8 cellular contexts compared by ENCODE assay signal in the genomic region with DNA sequence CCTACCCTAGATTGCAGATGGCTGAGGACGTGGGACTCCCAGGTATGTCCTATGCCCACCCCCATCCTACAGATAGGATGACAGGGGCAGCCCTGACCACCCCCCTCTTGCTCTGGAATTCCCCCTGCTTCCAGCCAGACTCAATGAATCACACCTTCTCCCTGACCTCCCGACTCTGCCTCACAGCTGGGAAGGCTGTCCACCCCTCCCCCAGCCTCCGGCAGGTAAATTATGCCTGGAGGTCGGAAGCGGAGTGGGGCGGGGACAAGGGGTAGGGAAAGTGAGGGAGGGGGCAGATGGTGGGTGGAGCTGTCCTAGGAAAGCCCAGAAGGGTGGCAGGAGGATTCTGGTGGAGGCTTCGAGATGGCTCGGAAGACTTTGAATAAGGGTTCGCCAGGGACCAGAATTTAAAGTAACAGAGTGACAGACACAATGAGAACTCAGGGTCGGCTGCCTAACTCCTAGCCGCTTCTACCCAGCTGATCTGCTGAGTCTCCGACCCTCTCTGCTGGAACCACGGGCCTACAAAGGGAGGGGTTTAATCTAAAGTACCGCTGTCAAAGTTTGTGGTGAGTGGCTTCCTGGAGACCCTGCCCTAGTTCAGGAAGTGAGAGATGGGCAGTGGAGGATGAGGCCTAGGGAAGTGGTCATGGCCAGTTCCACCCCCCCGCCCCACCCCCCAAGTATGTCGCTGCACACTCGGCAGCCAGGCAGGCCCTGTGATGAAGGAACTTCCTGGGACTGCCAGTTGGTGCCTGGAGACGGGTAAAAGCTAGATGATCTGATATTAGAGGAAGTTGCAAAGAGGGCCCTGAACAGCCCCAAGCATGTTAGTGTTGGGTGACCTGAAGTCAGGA. TPM values are rescaled to one million over a fixed set of nuclear protein-coding genes. Genes with fewer than 3 reads are reported as not detected.
DNase-seq lines count a peak whose midpoint lies in the region; ATAC-seq and TF ChIP-seq lines count a peak whose summit lies in the region.

No MANE protein-coding gene starts in this region.

- H3K9me3 ChIP-seq in Caco-2 (peaks cover 15% of the 10 kb centered on the region), mammary epithelial cell (replicated peaks; ENCODE audit: insufficient read depth, low read length) (no peaks in the 10 kb centered on the region), tibial nerve (peaks cover 0 to 9% (median under 1%) of the 10 kb centered on the region in 4 donors)

- intact Hi-C loops in Caco-2 (cut with micrococcal nuclease; ENCODE audit: unreplicated experiment) = no loop called here
- intact Hi-C loops in mammary epithelial cell (cut with micrococcal nuclease) = loop anchor here (1.0 to 5.0 kb wide), 2 partner anchors 12 to 36 kb away; no protein-coding TSS in a partner anchor

- TF ChIP-seq CTCF in Caco-2 (IDR thresholded peaks at IDR 0.05; ENCODE audit: insufficient read depth in 1 of 2, low read depth in 1 of 2, low read length in 1 of 2, severe bottlenecking in 1 of 2, unreplicated experiment in 1 of 2) (no peak), mammary epithelial cell (conservative IDR thresholded peaks at IDR 0.05 in 1 of 2, IDR thresholded peaks at IDR 0.05 in 1 of 2; ENCODE audit: extremely low read depth in 1 of 2, insufficient read depth in 1 of 2, low read depth in 1 of 2, low read length in 2 of 2) (no peak), tibial nerve (IDR thresholded peaks at IDR 0.05) (no peak)

- peak overlapping the region; percentile 83 for H3K4me3 Mint-ChIP-seq in Caco-2 (ENCODE audit: unreplicated experiment)

- peaks cover 64% of the 10 kb centered on the region for H3K4me1 Mint-ChIP-seq in Caco-2 (ENCODE audit: low read depth, unreplicated experiment)

- peaks cover 57% of the 10 kb centered on the region for H3K36me3 Mint-ChIP-seq in Caco-2 (ENCODE audit: insufficient read depth, unreplicated experiment)

- H3K36me3 ChIP-seq in Caco-2 (ENCODE audit: control insufficient read depth, insufficient read depth, low read length) (peaks cover 5% of the 10 kb centered on the region), mammary epithelial cell (ENCODE audit: insufficient read depth, low read length) (peaks cover 3% of the 10 kb centered on the region), tibial nerve (no peaks in the 10 kb centered on the region)

- H3K27me3 ChIP-seq in Caco-2 (replicated peaks; ENCODE audit: control insufficient read depth, insufficient read depth, low read length) (no peaks in the 10 kb centered on the region), mammary epithelial cell (ENCODE audit: insufficient read depth, low read length) (no peaks in the 10 kb centered on the region), tibial nerve (no peaks in the 10 kb centered on the region)

- 6% methylated on average over 13 of the region's 18 CpGs for WGBS in mammary epithelial cell (ENCODE audit: low coverage, missing lambda C conversion rate)
- 26 to 30% methylated on average over 18 of the region's 18 CpGs for WGBS in tibial nerve, 2 donors

- dilution Hi-C loops in mammary epithelial cell (cut with HindIII; ENCODE audit: low sequenced_read_pairs) = no loop called here

- ATAC-seq in GM21423 (IDR thresholded peaks at IDR 0.05; ENCODE audit: unreplicated experiment) = no peak

- H2AFZ ChIP-seq in mammary epithelial cell (ENCODE audit: low read depth, low read length) = no peak overlapping the region

- peak overlapping the region; percentile 86 for H3K27ac ChIP-seq in mammary epithelial cell (ENCODE audit: insufficient read depth, low read depth, low read length)
- peak overlapping the region; percentile 79 to 98 (median 91) for H3K27ac ChIP-seq in tibial nerve

- CTCF ChIA-PET in Caco-2 (lab: Charles Lee) = interaction anchor here (0.6 to 0.7 kb wide), 2 partner anchors 12 to 59 kb away, joined by 3 to 4 read pairs; no protein-coding TSS in a partner anchor
- CTCF ChIA-PET in mammary epithelial cell (lab: Charles Lee; ENCODE audit: low non-redundant PET) = no interaction called here

- peaks cover 12% of the 10 kb centered on the region for H3K9me3 Mint-ChIP-seq in Caco-2 (ENCODE audit: unreplicated experiment)

- POLR2A ChIA-PET in Caco-2 (lab: Charles Lee) = interaction anchor here (0.7 kb wide), 1 partner anchor 168 kb away, joined by 3 read pairs; the partner anchor contains the start of gene HSPA2

- DNase-seq in Caco-2 = peak; percentile 69 to 79
- DNase-seq in NOMO-1 treated with dmso at 0.1 percent for 144 hours (lab: John Stamatoyannopoulos, UW; ENCODE audit: unreplicated experiment) = peak; percentile 89
- peak; percentile 89 for DNase-seq in mammary epithelial cell
- DNase-seq in left kidney (ENCODE audit: low read depth, low spot score) = peak; percentile 93
- no peak for DNase-seq in tibial nerve (ENCODE audit: low spot score in 2 of 2)
- no peak for DNase-seq in ureter (ENCODE audit: low spot score)
- DNase-seq in NCI-H524 (lab: John Stamatoyannopoulos, UW) = no peak

- BruUV-seq in Caco-2 (replicated peaks; lab: Mats Ljungman, UMichigan) (no TSS peak), mammary epithelial cell (replicated peaks; lab: Mats Ljungman, UMichigan) (no TSS peak)

- H3K9ac ChIP-seq in mammary epithelial cell (ENCODE audit: insufficient read depth, low read length) = peak overlapping the region; percentile 79

- no peak for TF ChIP-seq POLR2A in tibial nerve (IDR thresholded peaks at IDR 0.05)

- H3K4me3 ChIP-seq in Caco-2 (ENCODE audit: low read depth, low read length) (no peak overlapping the region), mammary epithelial cell (replicated peaks in 1 of 3; ENCODE audit: insufficient read depth in 1 of 3, low read depth in 2 of 3, low read length in 3 of 3) (peak overlapping the region; percentile 23 to 39 (median 31)), tibial nerve (peak overlapping the region in 3 of 4 donors; percentile 1 to 30 (median 19))

- peak in 1 of 2 donors; percentile 7 for TF ChIP-seq EP300 in tibial nerve (IDR thresholded peaks at IDR 0.05)

- in situ Hi-C loops in mammary epithelial cell (cut with MboI; ENCODE audit: low sequenced_read_pairs in 2 of 2) = no loop called here

- H3K4me2 ChIP-seq in mammary epithelial cell (ENCODE audit: insufficient read depth, low read depth, low read length) = peak overlapping the region; percentile 73

- H3K4me1 ChIP-seq in Caco-2 (peaks cover 28% of the 10 kb centered on the region), mammary epithelial cell (ENCODE audit: insufficient read depth, low read length) (peaks cover 47% of the 10 kb centered on the region), tibial nerve (peaks cover 0 to 72% (median 49%) of the 10 kb centered on the region in 4 donors)

- H3K27me3 Mint-ChIP-seq in Caco-2 (ENCODE audit: insufficient read depth, unreplicated experiment) = no peaks in the 10 kb centered on the region

- H3K79me2 ChIP-seq in mammary epithelial cell (ENCODE audit: insufficient read depth, low read length) = peaks cover 95% of the 10 kb centered on the region

- H3K27ac Mint-ChIP-seq in Caco-2 (ENCODE audit: unreplicated experiment) = peak overlapping the region; percentile 42

- no peaks in the 10 kb centered on the region for H4K20me1 ChIP-seq in mammary epithelial cell (ENCODE audit: insufficient read depth, low read length)

RNA-seq across cellular contexts. Expression of gene PLEKHG3, which starts 4.2 kb away (rescaled TPM):
- total RNA-seq in Caco-2 (2022) = 85.9 and 90.8 TPM in 2 replicates
- total RNA-seq in mammary epithelial cell = 100 to 1,000 TPM in 1 of 2 donors, 10 to 100 TPM in 1; 47.8 to 137 TPM
- polyA plus RNA-seq in mammary epithelial cell = 68.7 TPM
- 80.7 TPM for polyA minus RNA-seq in mammary epithelial cell
- 10 to 100 TPM; 33.3 to 73.9 (median 63.1) TPM for total RNA-seq in tibial nerve
- total RNA-seq in ureter = 111 TPM

Comparison
In these comparisons a context has a peak if more than half of its experiments do, and no peak if none do; other contexts are left out.
1. DNase-seq: peak in Caco-2 (2 of 2), NOMO-1 treated with dmso at 0.1 percent for 144 hours (single experiment), mammary epithelial cell (single experiment) and left kidney (single experiment); none in tibial nerve (0 of 2), ureter (single experiment) and NCI-H524 (0 of 2).